30 cellular contexts compared by ENCODE assay signal in genomic region chr12:3367750-3368444, GRCh38.
"Had no signal": no experiment of that assay in that cellular context is flagged by ENCODE, and none has a peak within 500 bp of the region (broad histone marks: within the 10 kb centered on the region; RNA-seq: fewer than 3 reads in every experiment).

No MANE protein-coding gene starts in this region.

- H3K27ac ChIP-seq: brain microvascular endothelial cell, epithelial cell of prostate, esophagus squamous epithelium, gastroesophageal sphincter, WERI-Rb-1 had no signal

- H3K9me3 ChIP-seq: esophagus squamous epithelium, gastroesophageal sphincter had no signal

- ATAC-seq: activated CD4-positive, CD25-positive, alpha-beta regulatory T cell treated with anti-CD3 and anti-CD28 coated beads, Interleukin-2, amount 50 U/mL, for 24 hours; activated CD8-positive, alpha-beta memory T cell treated with anti-CD3 and anti-CD28 coated beads, Interleukin-2, amount 10 ng/mL, durations not matched to agents 7 days and 5 days; activated CD8-positive, alpha-beta T cell treated with anti-CD3 and anti-CD28 coated beads, Interleukin-2, amount 10 ng/mL, durations not matched to agents 7 days and 5 days; effector memory CD8-positive, alpha-beta T cell; gastroesophageal sphincter; T-helper 17 cell had no signal

- H3K36me3 ChIP-seq: brain microvascular endothelial cell, esophagus squamous epithelium, gastroesophageal sphincter, WERI-Rb-1 had no signal

- H3K4me3 ChIP-seq: esophagus squamous epithelium, gastroesophageal sphincter had no signal

- FAIRE-seq: astrocyte, bronchial epithelial cell, endometrium, endothelial cell of umbilical vein had no signal

- DNase-seq: activated B cell treated with CpG ODN at 0.5 μM for 24 hours; activated CD4-positive, alpha-beta memory T cell treated with anti-CD3 and anti-CD28 coated beads for 36 hours; activated CD4-positive, alpha-beta T cell treated with anti-CD3 and anti-CD28 coated beads, Interleukin-2, amount 10 ng/mL, durations not matched to agents 24 days and 14 days; activated CD8-positive, alpha-beta memory T cell treated with anti-CD3 and anti-CD28 coated beads, Interleukin-2, amount 10 ng/mL, durations not matched to agents 7 days and 5 days; activated CD8-positive, alpha-beta memory T cell treated with anti-CD3 and anti-CD28 coated beads, Interleukin-2, amount 50 U/mL, for 4 hours; activated CD8-positive, alpha-beta T cell treated with anti-CD3 and anti-CD28 coated beads, Interleukin-2, amount 10 ng/mL, durations not matched to agents 7 days and 5 days; activated gamma-delta T cell; activated naive CD4-positive, alpha-beta T cell treated with anti-CD3 and anti-CD28 coated beads, Interleukin-2, amount 50 U/mL, for 16 hours; activated naive CD4-positive, alpha-beta T cell treated with Interleukin-2 at 50 U/mL for 16 hours; activated T-cell treated with anti-CD3 and anti-CD28 coated beads, Interleukin-2, amount 50 U/mL, for 1 hour; activated T-cell treated with anti-CD3 and anti-CD28 coated beads, Interleukin-2, amount 50 U/mL, for 48 hours; amniotic stem cell; brain microvascular endothelial cell; cortex of kidney; dermis blood vessel endothelial cell; effector CD4-positive, alpha-beta T cell; effector memory CD8-positive, alpha-beta T cell; esophagus squamous epithelium; foreskin melanocyte; T-helper 1 cell; T-helper 17 cell; T1000; WERI-Rb-1 had no signal
